Comparison of ENCODE assay signal across 7 cellular contexts in genomic region chr9:129166962-129167557, GRCh38. TPM values are rescaled to one million over a fixed set of nuclear protein-coding genes. Genes with fewer than 3 reads are reported as not detected.
DNase-seq lines count a peak whose midpoint lies in the region; ATAC-seq and TF ChIP-seq lines count a peak whose summit lies in the region.

No MANE protein-coding gene starts in this region.

- H3K27me3 ChIP-seq in prostate gland (replicated peaks; ENCODE audit: insufficient read depth), result no peaks in the 10 kb centered on the region

- H3K4me3 Mint-ChIP-seq in activated T-helper 1 cell treated with anti-CD3 and anti-CD28 coated beads, Interleukin-12 subunit alpha, Interleukin-12 subunit beta, Interleukin-2, Interleukin-4 antibody, amounts not matched to agents 30 ng/mL and 10 ng/mL and 1 ng/mL, durations not matched to agents 14 hours and 24 hours and 36 hours, result peak overlapping the region; percentile 67

- peak; percentile 67 for DNase-seq in GF-D8 (lab: John Stamatoyannopoulos, UW)
- DNase-seq in MV-4-11 (lab: John Stamatoyannopoulos, UW), result peak; percentile 70
- DNase-seq in activated T-helper 1 cell treated with anti-CD3 and anti-CD28 coated beads, Interleukin-12 subunit alpha, Interleukin-12 subunit beta, Interleukin-2, Interleukin-4 antibody, amounts not matched to agents 30 ng/mL and 10 ng/mL and 1 ng/mL, durations not matched to agents 14 hours and 24 hours and 36 hours (ENCODE audit: low spot score), result no peak
- peak; percentile 78 for DNase-seq in Right ventricle myocardium inferior (ENCODE audit: missing footprints)
- peak; percentile 92 for DNase-seq in prostate gland (ENCODE audit: low spot score)

- H3K27ac ChIP-seq in prostate gland, result peak overlapping the region; percentile 92 to 94

- H3K9me3 ChIP-seq in prostate gland, result no peaks in the 10 kb centered on the region

- H3K27me3 Mint-ChIP-seq in activated T-helper 1 cell treated with anti-CD3 and anti-CD28 coated beads, Interleukin-12 subunit alpha, Interleukin-12 subunit beta, Interleukin-2, Interleukin-4 antibody, amounts not matched to agents 30 ng/mL and 10 ng/mL and 1 ng/mL, durations not matched to agents 14 hours and 24 hours and 36 hours (ENCODE audit: insufficient read depth), result peaks cover 6% of the 10 kb centered on the region

- H3K9me3 Mint-ChIP-seq in activated T-helper 1 cell treated with anti-CD3 and anti-CD28 coated beads, Interleukin-12 subunit alpha, Interleukin-12 subunit beta, Interleukin-2, Interleukin-4 antibody, amounts not matched to agents 30 ng/mL and 10 ng/mL and 1 ng/mL, durations not matched to agents 14 hours and 24 hours and 36 hours, result no peaks in the 10 kb centered on the region

- 0% methylated on average over 11 of the region's 12 CpGs for WGBS in prostate gland

- peak overlapping the region; percentile 52 for H3K27ac Mint-ChIP-seq in activated T-helper 1 cell treated with anti-CD3 and anti-CD28 coated beads, Interleukin-12 subunit alpha, Interleukin-12 subunit beta, Interleukin-2, Interleukin-4 antibody, amounts not matched to agents 30 ng/mL and 10 ng/mL and 1 ng/mL, durations not matched to agents 14 hours and 24 hours and 36 hours

- no peaks in the 10 kb centered on the region for H3K36me3 ChIP-seq in prostate gland

- no peaks in the 10 kb centered on the region for H3K36me3 Mint-ChIP-seq in activated T-helper 1 cell treated with anti-CD3 and anti-CD28 coated beads, Interleukin-12 subunit alpha, Interleukin-12 subunit beta, Interleukin-2, Interleukin-4 antibody, amounts not matched to agents 30 ng/mL and 10 ng/mL and 1 ng/mL, durations not matched to agents 14 hours and 24 hours and 36 hours (ENCODE audit: low read depth)

- peaks cover 25% of the 10 kb centered on the region for H3K4me1 Mint-ChIP-seq in activated T-helper 1 cell treated with anti-CD3 and anti-CD28 coated beads, Interleukin-12 subunit alpha, Interleukin-12 subunit beta, Interleukin-2, Interleukin-4 antibody, amounts not matched to agents 30 ng/mL and 10 ng/mL and 1 ng/mL, durations not matched to agents 14 hours and 24 hours and 36 hours (ENCODE audit: low read depth)

- intact Hi-C loops in activated T-helper 1 cell treated with anti-CD3 and anti-CD28 coated beads, Interleukin-12 subunit alpha, Interleukin-12 subunit beta, Interleukin-2, Interleukin-4 antibody, amounts not matched to agents 30 ng/mL and 10 ng/mL and 1 ng/mL, durations not matched to agents 14 hours and 24 hours and 36 hours (cut with micrococcal nuclease), result no loop called here
- intact Hi-C loops in Right ventricle myocardium inferior (cut with DNase I) (no loop called here), prostate gland (cut with DNase I) (no loop called here)

- ATAC-seq in Right ventricle myocardium inferior (peak; percentile 71), HG03139 (IDR thresholded peaks at IDR 0.05; ENCODE audit: unreplicated experiment) (no peak), HG02678 (IDR thresholded peaks at IDR 0.05; ENCODE audit: unreplicated experiment) (no peak)

- TF ChIP-seq POLR2A in prostate gland (IDR thresholded peaks at IDR 0.05), result peak; percentile 65

- peaks cover 18% of the 10 kb centered on the region for H3K4me1 ChIP-seq in prostate gland (replicated peaks)

- H3K4me3 ChIP-seq in prostate gland, result no peak overlapping the region

- peak in 1 of 4 experiments; percentile 7 for TF ChIP-seq CTCF in prostate gland (IDR thresholded peaks at IDR 0.05)

RNA-seq across cellular contexts. Expression of gene IER5L, which starts 11.0 kb away (rescaled TPM):
- 14.4 TPM in 2 replicates for total RNA-seq in activated T-helper 1 cell treated with anti-CD3 and anti-CD28 coated beads, Interleukin-12 subunit alpha, Interleukin-12 subunit beta, Interleukin-2, Interleukin-4 antibody, amounts not matched to agents 30 ng/mL and 10 ng/mL and 1 ng/mL, durations not matched to agents 14 hours and 24 hours and 36 hours
- 4.6 TPM for total RNA-seq in Right ventricle myocardium inferior
- total RNA-seq in prostate gland, result 10 to 100 TPM in 1 of 2 donors, 1 to 10 TPM in 1; 7.2 to 30.7 TPM

RNA-seq across cellular contexts. Expression of gene PTPA, which starts 55.8 kb away (rescaled TPM):
- total RNA-seq in activated T-helper 1 cell treated with anti-CD3 and anti-CD28 coated beads, Interleukin-12 subunit alpha, Interleukin-12 subunit beta, Interleukin-2, Interleukin-4 antibody, amounts not matched to agents 30 ng/mL and 10 ng/mL and 1 ng/mL, durations not matched to agents 14 hours and 24 hours and 36 hours, result 105 and 114 TPM in 2 replicates
- total RNA-seq in Right ventricle myocardium inferior (194 TPM), prostate gland (100 to 1,000 TPM; 165 to 173 TPM)

RNA-seq across cellular contexts. Expression of gene CRAT, which starts 56.5 kb away (rescaled TPM):
- 9.9 and 10.0 TPM in 2 replicates for total RNA-seq in activated T-helper 1 cell treated with anti-CD3 and anti-CD28 coated beads, Interleukin-12 subunit alpha, Interleukin-12 subunit beta, Interleukin-2, Interleukin-4 antibody, amounts not matched to agents 30 ng/mL and 10 ng/mL and 1 ng/mL, durations not matched to agents 14 hours and 24 hours and 36 hours
- 85.5 TPM for total RNA-seq in Right ventricle myocardium inferior
- 10 to 100 TPM; 59.8 to 98.3 TPM for total RNA-seq in prostate gland
